In the genomic region with DNA sequence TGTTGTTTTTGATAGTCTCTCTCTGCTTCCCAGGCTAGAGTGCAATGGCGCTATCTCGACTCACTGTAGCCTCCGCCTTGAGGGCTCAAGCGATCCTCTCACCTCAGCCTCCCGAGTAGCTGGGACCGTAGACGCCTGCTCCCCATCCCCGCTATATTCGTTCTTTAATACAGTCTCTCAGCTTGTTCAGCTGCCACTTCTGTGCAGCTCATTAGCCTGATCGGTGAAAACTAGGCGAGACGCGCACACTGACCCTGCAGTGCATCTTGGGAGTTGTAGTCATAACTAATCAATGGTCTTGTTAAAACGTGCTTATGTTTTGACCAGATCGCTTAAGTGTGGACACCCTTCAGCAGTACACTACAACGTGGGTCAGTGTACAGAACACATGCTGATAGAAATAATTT, we compare ENCODE assay signal across 9 cellular contexts. TPM values are rescaled to one million over a fixed set of nuclear protein-coding genes. Genes with fewer than 3 reads are reported as not detected.
DNase-seq lines count a peak whose midpoint lies in the region; ATAC-seq and TF ChIP-seq lines count a peak whose summit lies in the region.
"Had no signal": no experiment of that assay in that cellular context is flagged by ENCODE, and none has a peak within 500 bp of the region (broad histone marks: within the 10 kb centered on the region; RNA-seq: fewer than 3 reads in every experiment).

No MANE protein-coding gene starts in this region.

- peak overlapping the region; percentile 97 for H3K4me3 ChIP-seq in BLaER1
- H3K4me3 ChIP-seq in lower lobe of right lung: peak overlapping the region; percentile 99

- DNase-seq in NCI-H2227 treated with DMSO at 0.1 percent for 48 hours (lab: John Stamatoyannopoulos, UW): peak; percentile 25
- peak; percentile 70 for DNase-seq in activated CD4-positive, alpha-beta T cell treated with anti-CD3 and anti-CD28 coated beads, Interleukin-2, amount 10 ng/mL, durations not matched to agents 7 days and 5 days
- DNase-seq in effector CD4-positive, alpha-beta T cell: peak; percentile 49
- peak; percentile 54 for DNase-seq in lower lobe of right lung
- DNase-seq in stimulated activated effector memory CD8-positive, alpha-beta T cell treated with anti-CD3 and anti-CD28 coated beads, Interleukin-12 subunit alpha, Interleukin-12 subunit beta, amount 100 ng/mL, for 72 hours (ENCODE audit: low spot score in 2 of 2): peak; percentile 29 to 69

- H3K27ac ChIP-seq in BLaER1: peak overlapping the region; percentile 100
- H3K27ac ChIP-seq in lower lobe of right lung: peak overlapping the region; percentile 98

- H3K4me3 Mint-ChIP-seq in activated CD4-positive, alpha-beta T cell treated with anti-CD3 and anti-CD28 coated beads, Interleukin-2, amount 10 ng/mL, durations not matched to agents 7 days and 5 days: no peak overlapping the region
- no peak overlapping the region for H3K4me3 Mint-ChIP-seq in stimulated activated effector memory CD8-positive, alpha-beta T cell treated with anti-CD3 and anti-CD28 coated beads, Interleukin-12 subunit alpha, Interleukin-12 subunit beta, amount 100 ng/mL, for 72 hours
- H3K4me3 Mint-ChIP-seq: activated naive CD4-positive, alpha-beta T cell treated with anti-CD3 and anti-CD28 coated beads, Interleukin-2, amount 50 U/mL, for 24 hours had no signal

- H3K36me3 ChIP-seq in BLaER1: peaks cover 40% of the 10 kb centered on the region
- peaks cover 39% of the 10 kb centered on the region for H3K36me3 ChIP-seq in lower lobe of right lung

- H3K4me1 Mint-ChIP-seq in activated CD4-positive, alpha-beta T cell treated with anti-CD3 and anti-CD28 coated beads, Interleukin-2, amount 10 ng/mL, durations not matched to agents 7 days and 5 days: peaks cover 49% of the 10 kb centered on the region
- peaks cover 25% of the 10 kb centered on the region for H3K4me1 Mint-ChIP-seq in stimulated activated effector memory CD8-positive, alpha-beta T cell treated with anti-CD3 and anti-CD28 coated beads, Interleukin-12 subunit alpha, Interleukin-12 subunit beta, amount 100 ng/mL, for 72 hours

- TF ChIP-seq CTCF in lower lobe of right lung (IDR thresholded peaks at IDR 0.05): no peak

- intact Hi-C loops in lower lobe of right lung (cut with DNase I): no loop called here

- peak overlapping the region; percentile 90 for H3K9ac ChIP-seq in BLaER1

- CTCF ChIA-PET in activated CD4-positive, alpha-beta T cell treated with anti-CD3 and anti-CD28 coated beads, Interleukin-2, amount 10 ng/mL, durations not matched to agents 7 days and 5 days (lab: Charles Lee): interaction anchor here (1.0 to 1.5 kb wide), 5 partner anchors 9 to 67 kb away, joined by 3 to 7 read pairs (median 3); no protein-coding TSS in a partner anchor

- H3K27me3 Mint-ChIP-seq in activated CD4-positive, alpha-beta T cell treated with anti-CD3 and anti-CD28 coated beads, Interleukin-2, amount 10 ng/mL, durations not matched to agents 7 days and 5 days: no peaks in the 10 kb centered on the region
- H3K27me3 Mint-ChIP-seq: activated naive CD4-positive, alpha-beta T cell treated with anti-CD3 and anti-CD28 coated beads, Interleukin-2, amount 50 U/mL, for 24 hours had no signal

- H3K4me1 ChIP-seq in BLaER1 (peaks cover 53% of the 10 kb centered on the region), lower lobe of right lung (peaks cover 54% of the 10 kb centered on the region)

- H3K4me2 ChIP-seq in BLaER1: peak overlapping the region; percentile 96

- no peaks in the 10 kb centered on the region for H3K9me3 Mint-ChIP-seq in activated CD4-positive, alpha-beta T cell treated with anti-CD3 and anti-CD28 coated beads, Interleukin-2, amount 10 ng/mL, durations not matched to agents 7 days and 5 days
- no peaks in the 10 kb centered on the region for H3K9me3 Mint-ChIP-seq in stimulated activated effector memory CD8-positive, alpha-beta T cell treated with anti-CD3 and anti-CD28 coated beads, Interleukin-12 subunit alpha, Interleukin-12 subunit beta, amount 100 ng/mL, for 72 hours
- H3K9me3 Mint-ChIP-seq: activated naive CD4-positive, alpha-beta T cell treated with anti-CD3 and anti-CD28 coated beads, Interleukin-2, amount 50 U/mL, for 24 hours had no signal

- no peak overlapping the region for H3K27ac Mint-ChIP-seq in activated CD4-positive, alpha-beta T cell treated with anti-CD3 and anti-CD28 coated beads, Interleukin-2, amount 10 ng/mL, durations not matched to agents 7 days and 5 days
- no peak overlapping the region for H3K27ac Mint-ChIP-seq in stimulated activated effector memory CD8-positive, alpha-beta T cell treated with anti-CD3 and anti-CD28 coated beads, Interleukin-12 subunit alpha, Interleukin-12 subunit beta, amount 100 ng/mL, for 72 hours
- H3K27ac Mint-ChIP-seq: activated naive CD4-positive, alpha-beta T cell treated with anti-CD3 and anti-CD28 coated beads, Interleukin-2, amount 50 U/mL, for 24 hours had no signal

- no peaks in the 10 kb centered on the region for H3K27me3 ChIP-seq in BLaER1
- H3K27me3 ChIP-seq in lower lobe of right lung (ENCODE audit: low read depth): no peaks in the 10 kb centered on the region

- peaks cover 84% of the 10 kb centered on the region for H4K20me1 ChIP-seq in BLaER1

- H3K9me3 ChIP-seq in BLaER1 (no peaks in the 10 kb centered on the region), lower lobe of right lung (no peaks in the 10 kb centered on the region)

- peaks cover 27% of the 10 kb centered on the region for H3K36me3 Mint-ChIP-seq in activated CD4-positive, alpha-beta T cell treated with anti-CD3 and anti-CD28 coated beads, Interleukin-2, amount 10 ng/mL, durations not matched to agents 7 days and 5 days (ENCODE audit: low read depth)
- H3K36me3 Mint-ChIP-seq in stimulated activated effector memory CD8-positive, alpha-beta T cell treated with anti-CD3 and anti-CD28 coated beads, Interleukin-12 subunit alpha, Interleukin-12 subunit beta, amount 100 ng/mL, for 72 hours: peaks cover 16% of the 10 kb centered on the region

- ATAC-seq in GM18873 (IDR thresholded peaks at IDR 0.05; ENCODE audit: low FRiP score, unreplicated experiment): peak; percentile 37
- ATAC-seq in HG03139 (IDR thresholded peaks at IDR 0.05; ENCODE audit: unreplicated experiment): peak; percentile 36
- peak; percentile 33 to 66 for ATAC-seq in lower lobe of right lung
- peak; percentile 12 for ATAC-seq in stimulated activated effector memory CD8-positive, alpha-beta T cell treated with anti-CD3 and anti-CD28 coated beads, Interleukin-12 subunit alpha, Interleukin-12 subunit beta, amount 100 ng/mL, for 72 hours

- POLR2A ChIA-PET in activated CD4-positive, alpha-beta T cell treated with anti-CD3 and anti-CD28 coated beads, Interleukin-2, amount 10 ng/mL, durations not matched to agents 7 days and 5 days (lab: Charles Lee): interaction anchor here (0.6 kb wide), 1 partner anchor 9 kb away, joined by 3 read pairs; no protein-coding TSS in a partner anchor

RNA-seq across cellular contexts. Expression of a gene that starts 1.2 kb away (rescaled TPM):
- 10 to 100 TPM; 76.1 to 80.9 TPM for total RNA-seq in activated CD4-positive, alpha-beta T cell treated with anti-CD3 and anti-CD28 coated beads, Interleukin-2, amount 10 ng/mL, durations not matched to agents 7 days and 5 days
- 66.3 TPM for total RNA-seq in lower lobe of right lung

Comparison
In these comparisons a context has a peak if more than half of its experiments do, and no peak if none do; other contexts are left out.
1. Peak in every context shown above with its lines: DNase-seq, ATAC-seq, H3K4me3 ChIP-seq and H3K27ac ChIP-seq.